In genomic region chr9:131361202-131361833, GRCh38 we compare ENCODE assay signal across 1 cellular context.
TF ChIP-seq lines count a peak whose summit lies in the region.

No MANE protein-coding gene starts in this region.

TF ChIP-seq in WTC11, 78 proteins besides CTCF, POLR2A, EP300 and RAD21 (continued from another document):
- TF ChIP-seq ERG (CRISPR knock-in tag; IDR thresholded peaks at IDR 0.05), result no peak
- TF ChIP-seq NR2C2 (CRISPR knock-in tag; IDR thresholded peaks at IDR 0.05), result no peak
- no peak for TF ChIP-seq FOXJ3 (CRISPR knock-in tag; IDR thresholded peaks at IDR 0.05; ENCODE audit: borderline replicate concordance)
- no peak for TF ChIP-seq CREM (CRISPR knock-in tag; IDR thresholded peaks at IDR 0.05)
- TF ChIP-seq MAX (CRISPR knock-in tag; IDR thresholded peaks at IDR 0.05), result no peak
- TF ChIP-seq GABPB1 (CRISPR knock-in tag; IDR thresholded peaks at IDR 0.05), result no peak
